In the genomic region with DNA sequence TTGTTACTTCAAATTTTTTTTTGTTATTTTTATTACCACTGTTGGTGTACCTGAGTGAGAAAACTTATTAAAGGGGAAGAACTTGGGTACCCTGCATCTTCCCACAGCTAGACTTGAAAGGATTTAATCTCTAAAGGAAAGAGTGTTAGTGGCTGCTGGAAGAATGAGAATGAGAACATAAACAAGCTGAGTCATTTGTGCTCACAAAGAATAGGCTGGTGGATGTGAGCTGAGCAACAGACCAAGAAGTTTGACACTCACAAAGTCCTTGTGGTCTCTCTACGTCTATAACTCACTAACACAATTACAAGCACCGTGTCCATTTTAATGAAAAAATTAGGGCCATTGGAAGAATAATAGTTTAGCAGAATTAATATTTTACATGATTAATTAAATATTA, we compare ENCODE assay signal across 2 cellular contexts.
TF ChIP-seq lines count a peak whose summit lies in the region.

No MANE protein-coding gene starts in this region.

TF ChIP-seq in GM23338, 12 proteins besides CTCF, POLR2A, EP300 and RAD21 (continued from another document):
- TF ChIP-seq, protein P1, sequence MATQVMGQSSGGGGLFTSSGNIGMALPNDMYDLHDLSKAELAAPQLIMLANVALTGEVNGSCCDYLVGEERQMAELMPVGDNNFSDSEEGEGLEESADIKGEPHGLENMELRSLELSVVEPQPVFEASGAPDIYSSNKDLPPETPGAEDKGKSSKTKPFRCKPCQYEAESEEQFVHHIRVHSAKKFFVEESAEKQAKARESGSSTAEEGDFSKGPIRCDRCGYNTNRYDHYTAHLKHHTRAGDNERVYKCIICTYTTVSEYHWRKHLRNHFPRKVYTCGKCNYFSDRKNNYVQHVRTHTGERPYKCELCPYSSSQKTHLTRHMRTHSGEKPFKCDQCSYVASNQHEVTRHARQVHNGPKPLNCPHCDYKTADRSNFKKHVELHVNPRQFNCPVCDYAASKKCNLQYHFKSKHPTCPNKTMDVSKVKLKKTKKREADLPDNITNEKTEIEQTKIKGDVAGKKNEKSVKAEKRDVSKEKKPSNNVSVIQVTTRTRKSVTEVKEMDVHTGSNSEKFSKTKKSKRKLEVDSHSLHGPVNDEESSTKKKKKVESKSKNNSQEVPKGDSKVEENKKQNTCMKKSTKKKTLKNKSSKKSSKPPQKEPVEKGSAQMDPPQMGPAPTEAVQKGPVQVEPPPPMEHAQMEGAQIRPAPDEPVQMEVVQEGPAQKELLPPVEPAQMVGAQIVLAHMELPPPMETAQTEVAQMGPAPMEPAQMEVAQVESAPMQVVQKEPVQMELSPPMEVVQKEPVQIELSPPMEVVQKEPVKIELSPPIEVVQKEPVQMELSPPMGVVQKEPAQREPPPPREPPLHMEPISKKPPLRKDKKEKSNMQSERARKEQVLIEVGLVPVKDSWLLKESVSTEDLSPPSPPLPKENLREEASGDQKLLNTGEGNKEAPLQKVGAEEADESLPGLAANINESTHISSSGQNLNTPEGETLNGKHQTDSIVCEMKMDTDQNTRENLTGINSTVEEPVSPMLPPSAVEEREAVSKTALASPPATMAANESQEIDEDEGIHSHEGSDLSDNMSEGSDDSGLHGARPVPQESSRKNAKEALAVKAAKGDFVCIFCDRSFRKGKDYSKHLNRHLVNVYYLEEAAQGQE (IDR thresholded peaks at IDR 0.05; ENCODE audit: unreplicated experiment): no peak
- no peak for TF ChIP-seq CREB1 (CRISPR knock-in tag; IDR thresholded peaks at IDR 0.05; ENCODE audit: low read depth)
- TF ChIP-seq, protein P2, sequence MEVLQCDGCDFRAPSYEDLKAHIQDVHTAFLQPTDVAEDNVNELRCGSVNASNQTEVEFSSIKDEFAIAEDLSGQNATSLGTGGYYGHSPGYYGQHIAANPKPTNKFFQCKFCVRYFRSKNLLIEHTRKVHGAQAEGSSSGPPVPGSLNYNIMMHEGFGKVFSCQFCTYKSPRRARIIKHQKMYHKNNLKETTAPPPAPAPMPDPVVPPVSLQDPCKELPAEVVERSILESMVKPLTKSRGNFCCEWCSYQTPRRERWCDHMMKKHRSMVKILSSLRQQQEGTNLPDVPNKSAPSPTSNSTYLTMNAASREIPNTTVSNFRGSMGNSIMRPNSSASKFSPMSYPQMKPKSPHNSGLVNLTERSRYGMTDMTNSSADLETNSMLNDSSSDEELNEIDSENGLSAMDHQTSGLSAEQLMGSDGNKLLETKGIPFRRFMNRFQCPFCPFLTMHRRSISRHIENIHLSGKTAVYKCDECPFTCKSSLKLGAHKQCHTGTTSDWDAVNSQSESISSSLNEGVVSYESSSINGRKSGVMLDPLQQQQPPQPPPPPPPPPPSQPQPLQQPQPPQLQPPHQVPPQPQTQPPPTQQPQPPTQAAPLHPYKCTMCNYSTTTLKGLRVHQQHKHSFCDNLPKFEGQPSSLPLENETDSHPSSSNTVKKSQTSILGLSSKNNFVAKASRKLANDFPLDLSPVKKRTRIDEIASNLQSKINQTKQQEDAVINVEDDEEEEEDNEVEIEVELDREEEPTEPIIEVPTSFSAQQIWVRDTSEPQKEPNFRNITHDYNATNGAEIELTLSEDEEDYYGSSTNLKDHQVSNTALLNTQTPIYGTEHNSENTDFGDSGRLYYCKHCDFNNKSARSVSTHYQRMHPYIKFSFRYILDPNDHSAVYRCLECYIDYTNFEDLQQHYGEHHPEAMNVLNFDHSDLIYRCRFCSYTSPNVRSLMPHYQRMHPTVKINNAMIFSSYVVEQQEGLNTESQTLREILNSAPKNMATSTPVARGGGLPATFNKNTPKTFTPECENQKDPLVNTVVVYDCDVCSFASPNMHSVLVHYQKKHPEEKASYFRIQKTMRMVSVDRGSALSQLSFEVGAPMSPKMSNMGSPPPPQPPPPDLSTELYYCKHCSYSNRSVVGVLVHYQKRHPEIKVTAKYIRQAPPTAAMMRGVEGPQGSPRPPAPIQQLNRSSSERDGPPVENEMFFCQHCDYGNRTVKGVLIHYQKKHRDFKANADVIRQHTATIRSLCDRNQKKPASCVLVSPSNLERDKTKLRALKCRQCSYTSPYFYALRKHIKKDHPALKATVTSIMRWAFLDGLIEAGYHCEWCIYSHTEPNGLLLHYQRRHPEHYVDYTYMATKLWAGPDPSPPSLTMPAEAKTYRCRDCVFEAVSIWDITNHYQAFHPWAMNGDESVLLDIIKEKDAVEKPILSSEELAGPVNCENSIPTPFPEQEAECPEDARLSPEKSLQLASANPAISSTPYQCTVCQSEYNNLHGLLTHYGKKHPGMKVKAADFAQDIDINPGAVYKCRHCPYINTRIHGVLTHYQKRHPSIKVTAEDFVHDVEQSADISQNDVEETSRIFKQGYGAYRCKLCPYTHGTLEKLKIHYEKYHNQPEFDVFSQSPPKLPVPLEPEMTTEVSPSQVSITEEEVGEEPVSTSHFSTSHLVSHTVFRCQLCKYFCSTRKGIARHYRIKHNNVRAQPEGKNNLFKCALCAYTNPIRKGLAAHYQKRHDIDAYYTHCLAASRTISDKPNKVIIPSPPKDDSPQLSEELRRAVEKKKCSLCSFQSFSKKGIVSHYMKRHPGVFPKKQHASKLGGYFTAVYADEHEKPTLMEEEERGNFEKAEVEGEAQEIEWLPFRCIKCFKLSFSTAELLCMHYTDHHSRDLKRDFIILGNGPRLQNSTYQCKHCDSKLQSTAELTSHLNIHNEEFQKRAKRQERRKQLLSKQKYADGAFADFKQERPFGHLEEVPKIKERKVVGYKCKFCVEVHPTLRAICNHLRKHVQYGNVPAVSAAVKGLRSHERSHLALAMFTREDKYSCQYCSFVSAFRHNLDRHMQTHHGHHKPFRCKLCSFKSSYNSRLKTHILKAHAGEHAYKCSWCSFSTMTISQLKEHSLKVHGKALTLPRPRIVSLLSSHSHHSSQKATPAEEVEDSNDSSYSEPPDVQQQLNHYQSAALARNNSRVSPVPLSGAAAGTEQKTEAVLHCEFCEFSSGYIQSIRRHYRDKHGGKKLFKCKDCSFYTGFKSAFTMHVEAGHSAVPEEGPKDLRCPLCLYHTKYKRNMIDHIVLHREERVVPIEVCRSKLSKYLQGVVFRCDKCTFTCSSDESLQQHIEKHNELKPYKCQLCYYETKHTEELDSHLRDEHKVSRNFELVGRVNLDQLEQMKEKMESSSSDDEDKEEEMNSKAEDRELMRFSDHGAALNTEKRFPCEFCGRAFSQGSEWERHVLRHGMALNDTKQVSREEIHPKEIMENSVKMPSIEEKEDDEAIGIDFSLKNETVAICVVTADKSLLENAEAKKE (CRISPR knock-in tag; IDR thresholded peaks at IDR 0.05): no peak
- TF ChIP-seq ZNF114 (CRISPR knock-in tag; IDR thresholded peaks at IDR 0.05): no peak
- TF ChIP-seq JUNB (IDR thresholded peaks at IDR 0.05; ENCODE audit: unreplicated experiment): no peak

TF ChIP-seq in WTC11, 78 proteins besides CTCF, POLR2A, EP300 and RAD21 (continued from another document and continues in another):
- TF ChIP-seq, protein P3, sequence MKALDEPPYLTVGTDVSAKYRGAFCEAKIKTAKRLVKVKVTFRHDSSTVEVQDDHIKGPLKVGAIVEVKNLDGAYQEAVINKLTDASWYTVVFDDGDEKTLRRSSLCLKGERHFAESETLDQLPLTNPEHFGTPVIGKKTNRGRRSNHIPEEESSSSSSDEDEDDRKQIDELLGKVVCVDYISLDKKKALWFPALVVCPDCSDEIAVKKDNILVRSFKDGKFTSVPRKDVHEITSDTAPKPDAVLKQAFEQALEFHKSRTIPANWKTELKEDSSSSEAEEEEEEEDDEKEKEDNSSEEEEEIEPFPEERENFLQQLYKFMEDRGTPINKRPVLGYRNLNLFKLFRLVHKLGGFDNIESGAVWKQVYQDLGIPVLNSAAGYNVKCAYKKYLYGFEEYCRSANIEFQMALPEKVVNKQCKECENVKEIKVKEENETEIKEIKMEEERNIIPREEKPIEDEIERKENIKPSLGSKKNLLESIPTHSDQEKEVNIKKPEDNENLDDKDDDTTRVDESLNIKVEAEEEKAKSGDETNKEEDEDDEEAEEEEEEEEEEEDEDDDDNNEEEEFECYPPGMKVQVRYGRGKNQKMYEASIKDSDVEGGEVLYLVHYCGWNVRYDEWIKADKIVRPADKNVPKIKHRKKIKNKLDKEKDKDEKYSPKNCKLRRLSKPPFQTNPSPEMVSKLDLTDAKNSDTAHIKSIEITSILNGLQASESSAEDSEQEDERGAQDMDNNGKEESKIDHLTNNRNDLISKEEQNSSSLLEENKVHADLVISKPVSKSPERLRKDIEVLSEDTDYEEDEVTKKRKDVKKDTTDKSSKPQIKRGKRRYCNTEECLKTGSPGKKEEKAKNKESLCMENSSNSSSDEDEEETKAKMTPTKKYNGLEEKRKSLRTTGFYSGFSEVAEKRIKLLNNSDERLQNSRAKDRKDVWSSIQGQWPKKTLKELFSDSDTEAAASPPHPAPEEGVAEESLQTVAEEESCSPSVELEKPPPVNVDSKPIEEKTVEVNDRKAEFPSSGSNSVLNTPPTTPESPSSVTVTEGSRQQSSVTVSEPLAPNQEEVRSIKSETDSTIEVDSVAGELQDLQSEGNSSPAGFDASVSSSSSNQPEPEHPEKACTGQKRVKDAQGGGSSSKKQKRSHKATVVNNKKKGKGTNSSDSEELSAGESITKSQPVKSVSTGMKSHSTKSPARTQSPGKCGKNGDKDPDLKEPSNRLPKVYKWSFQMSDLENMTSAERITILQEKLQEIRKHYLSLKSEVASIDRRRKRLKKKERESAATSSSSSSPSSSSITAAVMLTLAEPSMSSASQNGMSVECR (CRISPR knock-in tag; IDR thresholded peaks at IDR 0.05; ENCODE audit: borderline replicate concordance): no peak
- TF ChIP-seq ZNF396 (CRISPR knock-in tag; IDR thresholded peaks at IDR 0.05; ENCODE audit: borderline replicate concordance): no peak
- no peak for TF ChIP-seq ESRRA (CRISPR knock-in tag; IDR thresholded peaks at IDR 0.05; ENCODE audit: borderline replicate concordance)
- TF ChIP-seq, protein P4, sequence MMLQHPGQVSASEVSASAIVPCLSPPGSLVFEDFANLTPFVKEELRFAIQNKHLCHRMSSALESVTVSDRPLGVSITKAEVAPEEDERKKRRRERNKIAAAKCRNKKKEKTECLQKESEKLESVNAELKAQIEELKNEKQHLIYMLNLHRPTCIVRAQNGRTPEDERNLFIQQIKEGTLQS (CRISPR knock-in tag; conservative IDR thresholded peaks at IDR 0.05): no peak
- TF ChIP-seq NR1H2 (CRISPR knock-in tag; IDR thresholded peaks at IDR 0.05): no peak
- TF ChIP-seq, protein P5, sequence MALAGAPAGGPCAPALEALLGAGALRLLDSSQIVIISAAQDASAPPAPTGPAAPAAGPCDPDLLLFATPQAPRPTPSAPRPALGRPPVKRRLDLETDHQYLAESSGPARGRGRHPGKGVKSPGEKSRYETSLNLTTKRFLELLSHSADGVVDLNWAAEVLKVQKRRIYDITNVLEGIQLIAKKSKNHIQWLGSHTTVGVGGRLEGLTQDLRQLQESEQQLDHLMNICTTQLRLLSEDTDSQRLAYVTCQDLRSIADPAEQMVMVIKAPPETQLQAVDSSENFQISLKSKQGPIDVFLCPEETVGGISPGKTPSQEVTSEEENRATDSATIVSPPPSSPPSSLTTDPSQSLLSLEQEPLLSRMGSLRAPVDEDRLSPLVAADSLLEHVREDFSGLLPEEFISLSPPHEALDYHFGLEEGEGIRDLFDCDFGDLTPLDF (CRISPR knock-in tag; IDR thresholded peaks at IDR 0.05): no peak
- TF ChIP-seq, protein P6, sequence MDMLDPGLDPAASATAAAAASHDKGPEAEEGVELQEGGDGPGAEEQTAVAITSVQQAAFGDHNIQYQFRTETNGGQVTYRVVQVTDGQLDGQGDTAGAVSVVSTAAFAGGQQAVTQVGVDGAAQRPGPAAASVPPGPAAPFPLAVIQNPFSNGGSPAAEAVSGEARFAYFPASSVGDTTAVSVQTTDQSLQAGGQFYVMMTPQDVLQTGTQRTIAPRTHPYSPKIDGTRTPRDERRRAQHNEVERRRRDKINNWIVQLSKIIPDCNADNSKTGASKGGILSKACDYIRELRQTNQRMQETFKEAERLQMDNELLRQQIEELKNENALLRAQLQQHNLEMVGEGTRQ (CRISPR knock-in tag; IDR thresholded peaks at IDR 0.05): no peak
- TF ChIP-seq, protein P7, sequence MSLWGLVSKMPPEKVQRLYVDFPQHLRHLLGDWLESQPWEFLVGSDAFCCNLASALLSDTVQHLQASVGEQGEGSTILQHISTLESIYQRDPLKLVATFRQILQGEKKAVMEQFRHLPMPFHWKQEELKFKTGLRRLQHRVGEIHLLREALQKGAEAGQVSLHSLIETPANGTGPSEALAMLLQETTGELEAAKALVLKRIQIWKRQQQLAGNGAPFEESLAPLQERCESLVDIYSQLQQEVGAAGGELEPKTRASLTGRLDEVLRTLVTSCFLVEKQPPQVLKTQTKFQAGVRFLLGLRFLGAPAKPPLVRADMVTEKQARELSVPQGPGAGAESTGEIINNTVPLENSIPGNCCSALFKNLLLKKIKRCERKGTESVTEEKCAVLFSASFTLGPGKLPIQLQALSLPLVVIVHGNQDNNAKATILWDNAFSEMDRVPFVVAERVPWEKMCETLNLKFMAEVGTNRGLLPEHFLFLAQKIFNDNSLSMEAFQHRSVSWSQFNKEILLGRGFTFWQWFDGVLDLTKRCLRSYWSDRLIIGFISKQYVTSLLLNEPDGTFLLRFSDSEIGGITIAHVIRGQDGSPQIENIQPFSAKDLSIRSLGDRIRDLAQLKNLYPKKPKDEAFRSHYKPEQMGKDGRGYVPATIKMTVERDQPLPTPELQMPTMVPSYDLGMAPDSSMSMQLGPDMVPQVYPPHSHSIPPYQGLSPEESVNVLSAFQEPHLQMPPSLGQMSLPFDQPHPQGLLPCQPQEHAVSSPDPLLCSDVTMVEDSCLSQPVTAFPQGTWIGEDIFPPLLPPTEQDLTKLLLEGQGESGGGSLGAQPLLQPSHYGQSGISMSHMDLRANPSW (CRISPR knock-in tag; conservative IDR thresholded peaks at IDR 0.05; ENCODE audit: low read depth): no peak
- no peak for TF ChIP-seq ETV6 (CRISPR knock-in tag; IDR thresholded peaks at IDR 0.05)
- TF ChIP-seq, protein P8, sequence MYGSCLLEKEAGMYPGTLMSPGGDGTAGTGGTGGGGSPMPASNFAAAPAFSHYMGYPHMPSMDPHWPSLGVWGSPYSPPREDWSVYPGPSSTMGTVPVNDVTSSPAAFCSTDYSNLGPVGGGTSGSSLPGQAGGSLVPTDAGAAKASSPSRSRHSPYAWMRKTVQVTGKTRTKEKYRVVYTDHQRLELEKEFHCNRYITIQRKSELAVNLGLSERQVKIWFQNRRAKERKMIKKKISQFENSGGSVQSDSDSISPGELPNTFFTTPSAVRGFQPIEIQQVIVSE (CRISPR knock-in tag; IDR thresholded peaks at IDR 0.05; ENCODE audit: borderline replicate concordance): no peak
- TF ChIP-seq, protein P9, sequence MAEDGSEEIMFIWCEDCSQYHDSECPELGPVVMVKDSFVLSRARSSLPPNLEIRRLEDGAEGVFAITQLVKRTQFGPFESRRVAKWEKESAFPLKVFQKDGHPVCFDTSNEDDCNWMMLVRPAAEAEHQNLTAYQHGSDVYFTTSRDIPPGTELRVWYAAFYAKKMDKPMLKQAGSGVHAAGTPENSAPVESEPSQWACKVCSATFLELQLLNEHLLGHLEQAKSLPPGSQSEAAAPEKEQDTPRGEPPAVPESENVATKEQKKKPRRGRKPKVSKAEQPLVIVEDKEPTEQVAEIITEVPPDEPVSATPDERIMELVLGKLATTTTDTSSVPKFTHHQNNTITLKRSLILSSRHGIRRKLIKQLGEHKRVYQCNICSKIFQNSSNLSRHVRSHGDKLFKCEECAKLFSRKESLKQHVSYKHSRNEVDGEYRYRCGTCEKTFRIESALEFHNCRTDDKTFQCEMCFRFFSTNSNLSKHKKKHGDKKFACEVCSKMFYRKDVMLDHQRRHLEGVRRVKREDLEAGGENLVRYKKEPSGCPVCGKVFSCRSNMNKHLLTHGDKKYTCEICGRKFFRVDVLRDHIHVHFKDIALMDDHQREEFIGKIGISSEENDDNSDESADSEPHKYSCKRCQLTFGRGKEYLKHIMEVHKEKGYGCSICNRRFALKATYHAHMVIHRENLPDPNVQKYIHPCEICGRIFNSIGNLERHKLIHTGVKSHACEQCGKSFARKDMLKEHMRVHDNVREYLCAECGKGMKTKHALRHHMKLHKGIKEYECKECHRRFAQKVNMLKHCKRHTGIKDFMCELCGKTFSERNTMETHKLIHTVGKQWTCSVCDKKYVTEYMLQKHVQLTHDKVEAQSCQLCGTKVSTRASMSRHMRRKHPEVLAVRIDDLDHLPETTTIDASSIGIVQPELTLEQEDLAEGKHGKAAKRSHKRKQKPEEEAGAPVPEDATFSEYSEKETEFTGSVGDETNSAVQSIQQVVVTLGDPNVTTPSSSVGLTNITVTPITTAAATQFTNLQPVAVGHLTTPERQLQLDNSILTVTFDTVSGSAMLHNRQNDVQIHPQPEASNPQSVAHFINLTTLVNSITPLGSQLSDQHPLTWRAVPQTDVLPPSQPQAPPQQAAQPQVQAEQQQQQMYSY (CRISPR knock-in tag; IDR thresholded peaks at IDR 0.05): no peak
